12 cellular contexts compared by ENCODE assay signal in the genomic region with DNA sequence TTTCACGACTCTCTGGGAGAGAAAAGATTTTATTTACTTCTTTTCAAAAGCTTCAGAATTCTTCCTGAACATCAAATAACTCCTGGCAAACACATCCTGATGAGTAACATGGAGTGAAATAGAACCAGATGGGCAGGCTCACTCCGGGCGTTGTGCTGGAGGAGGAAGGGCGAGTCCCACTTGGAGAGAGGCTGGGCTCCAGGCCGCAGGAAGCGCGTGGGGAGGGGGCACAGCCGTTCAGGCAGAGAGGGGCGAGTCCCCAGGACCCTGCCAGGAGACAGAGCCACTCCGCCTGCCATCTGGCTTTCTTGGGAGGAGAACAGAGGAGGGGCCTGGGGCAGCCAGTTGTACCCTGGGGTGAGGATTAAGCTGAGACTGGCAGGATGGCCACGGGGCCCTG.
DNase-seq lines count a peak whose midpoint lies in the region; ATAC-seq, FAIRE-seq and TF ChIP-seq lines count a peak whose summit lies in the region.
"Had no signal": no experiment of that assay in that cellular context is flagged by ENCODE, and none has a peak within 500 bp of the region (broad histone marks: within the 10 kb centered on the region; RNA-seq: fewer than 3 reads in every experiment).

No MANE protein-coding gene starts in this region.

- TF ChIP-seq EP300 in stomach (IDR thresholded peaks at IDR 0.05), result no peak

- no peaks in the 10 kb centered on the region for H3K9me3 ChIP-seq in hepatocyte (ENCODE audit: low read depth)
- no peaks in the 10 kb centered on the region for H3K9me3 ChIP-seq in stomach

- TF ChIP-seq CTCF in astrocyte of the cerebellum (IDR thresholded peaks at IDR 0.05; ENCODE audit: low read depth, low read length, missing control alignments), result no peak
- TF ChIP-seq CTCF in hepatocyte (IDR thresholded peaks at IDR 0.05; ENCODE audit: poor library complexity), result no peak
- no peak for TF ChIP-seq CTCF in stomach (IDR thresholded peaks at IDR 0.05)

- H3K36me3 ChIP-seq in H7 (replicated peaks; ENCODE audit: control insufficient read depth, insufficient read depth, low read length) (no peaks in the 10 kb centered on the region), hepatocyte (replicated peaks; ENCODE audit: insufficient read depth, low read depth) (no peaks in the 10 kb centered on the region), stomach (no peaks in the 10 kb centered on the region)

- in situ Hi-C loops in astrocyte of the cerebellum (cut with HindIII; ENCODE audit: low sequenced_read_pairs), result no loop called here

- H3K4me2 ChIP-seq in hepatocyte, result peak overlapping the region; percentile 47

- H3K79me2 ChIP-seq in hepatocyte, result no peaks in the 10 kb centered on the region

- no peak overlapping the region for H3K4me3 ChIP-seq in H7 (ENCODE audit: insufficient read depth, low read depth, low read length)
- no peak overlapping the region for H3K4me3 ChIP-seq in astrocyte of the cerebellum (ENCODE audit: low read depth, low read length)
- H3K4me3 ChIP-seq in hepatocyte, result no peak overlapping the region
- no peak overlapping the region for H3K4me3 ChIP-seq in stomach

- H3K27me3 ChIP-seq in H7 (ENCODE audit: control insufficient read depth, insufficient read depth, low read length) (no peaks in the 10 kb centered on the region; the same call in 1 of the 2 replicates), hepatocyte (no peaks in the 10 kb centered on the region), stomach (no peaks in the 10 kb centered on the region)

- no peaks in the 10 kb centered on the region for H3K9me2 ChIP-seq in hepatocyte (replicated peaks; ENCODE audit: insufficient read depth)

- H4K20me1 ChIP-seq in hepatocyte (ENCODE audit: insufficient read depth, poor library complexity, severe bottlenecking), result no peaks in the 10 kb centered on the region

- H3K4me1 ChIP-seq in hepatocyte (ENCODE audit: insufficient read depth), result peaks cover 61% of the 10 kb centered on the region
- peaks cover 6 to 57% (median 38%) of the 10 kb centered on the region in 4 donors for H3K4me1 ChIP-seq in stomach

- FAIRE-seq in HTR-8/SVneo (lab: Jason Lieb, UNC) (no peak), GM12892 (lab: Jason Lieb, UNC) (no peak)

- ATAC-seq in GM18861 (IDR thresholded peaks at IDR 0.05; ENCODE audit: unreplicated experiment), result no peak
- ATAC-seq: activated CD8-positive, alpha-beta T cell treated with anti-CD3 and anti-CD28 coated beads, Interleukin-2, amount 10 ng/mL, durations not matched to agents 7 days and 5 days had no signal

- DNase-seq in H7 (peak; percentile 55), astrocyte of the cerebellum (ENCODE audit: low read depth) (peak; percentile 48), hepatocyte (ENCODE audit: low spot score) (peak; percentile 81), stomach (no peak), HTR-8/SVneo (ENCODE audit: insufficient read length, low spot score) (no peak), GM12892 (ENCODE audit: insufficient read length) (no peak)
- no peak for DNase-seq in activated CD8-positive, alpha-beta memory T cell treated with anti-CD3 and anti-CD28 coated beads, Interleukin-2, amount 50 U/mL, for 4 hours
- DNase-seq: activated CD8-positive, alpha-beta T cell treated with anti-CD3 and anti-CD28 coated beads, Interleukin-2, amount 10 ng/mL, durations not matched to agents 7 days and 5 days; DND-41; immature natural killer cell; KG1 had no signal

- intact Hi-C loops in stomach (cut with DNase I; ENCODE audit: low total_unique reads), result no loop called here

- H3K27ac ChIP-seq in hepatocyte (peak overlapping the region; percentile 84), stomach (peak overlapping the region; percentile 51 to 81 (median 76))

- no peak overlapping the region for H2AFZ ChIP-seq in hepatocyte

- TF ChIP-seq POLR2A in stomach (IDR thresholded peaks at IDR 0.05) (no peak), GM12892 (IDR thresholded peaks at IDR 0.05; ENCODE audit: low read depth, low read length) (no peak)

- 45% methylated on average over 10 of the region's 11 CpGs for WGBS in hepatocyte (ENCODE audit: low lambda C conversion rate, missing lambda C conversion rate)
- 38 to 67% (median 44%) methylated on average over 11 of the region's 11 CpGs for WGBS in stomach, 5 donors

Comparison
In these comparisons a context has a peak if more than half of its experiments do, and no peak if none do; other contexts are left out.
1. DNase-seq: peak in H7 (single experiment), astrocyte of the cerebellum (single experiment) and hepatocyte (single experiment); none in stomach (single experiment), HTR-8/SVneo (single experiment), activated CD8-positive, alpha-beta memory T cell treated with anti-CD3 and anti-CD28 coated beads, Interleukin-2, amount 50 U/mL, for 4 hours (single experiment) and GM12892 (single experiment).